8 cellular contexts compared by ENCODE assay signal in the genomic region with DNA sequence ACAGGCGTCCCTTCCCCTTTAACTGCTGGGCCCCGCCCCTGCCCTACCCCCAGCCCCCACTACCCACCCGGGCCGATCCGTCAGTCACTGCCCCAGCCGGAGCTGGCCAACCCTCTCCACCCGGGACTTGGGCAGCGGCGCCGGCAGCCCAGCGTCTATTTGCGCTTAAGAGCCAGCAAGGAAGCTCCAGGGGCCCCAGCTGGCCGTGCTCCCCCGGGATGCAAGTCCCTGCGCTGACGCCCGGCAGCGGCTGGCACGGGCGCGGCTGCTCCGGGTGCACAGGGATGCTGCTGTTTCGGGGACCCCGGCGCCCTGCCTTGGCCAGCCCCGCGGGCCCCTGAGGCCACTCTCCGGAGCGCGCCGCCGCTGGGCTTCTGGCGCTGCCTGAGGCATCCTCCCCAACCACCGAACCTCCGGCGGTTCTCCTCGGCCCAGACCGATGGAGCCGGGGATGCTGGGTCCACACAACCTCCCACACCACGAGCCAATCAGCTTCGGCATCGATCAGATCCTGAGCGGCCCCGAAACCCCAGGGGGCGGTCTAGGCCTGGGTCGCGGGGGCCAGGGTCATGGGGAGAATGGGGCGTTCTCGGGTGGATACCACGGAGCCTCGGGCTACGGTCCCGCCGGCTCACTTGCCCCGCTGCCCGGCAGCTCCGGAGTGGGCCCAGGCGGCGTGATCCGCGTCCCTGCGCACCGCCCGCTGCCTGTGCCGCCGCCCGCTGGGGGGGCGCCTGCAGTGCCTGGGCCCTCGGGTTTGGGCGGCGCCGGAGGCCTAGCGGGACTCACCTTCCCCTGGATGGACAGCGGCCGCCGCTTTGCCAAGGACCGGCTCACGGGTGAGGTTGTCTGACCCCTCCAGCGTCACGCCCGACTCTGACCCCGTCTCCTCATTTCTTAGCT. TPM values are rescaled to one million over a fixed set of nuclear protein-coding genes. Genes with fewer than 3 reads are reported as not detected.
DNase-seq lines count a peak whose midpoint lies in the region; ATAC-seq and TF ChIP-seq lines count a peak whose summit lies in the region.
"Had no signal": no experiment of that assay in that cellular context is flagged by ENCODE, and none has a peak within 500 bp of the region (broad histone marks: within the 10 kb centered on the region; RNA-seq: fewer than 3 reads in every experiment).

A gene (plus strand): TSS at position 83 of the 903 bp plus-strand sequence. CDS start 357 bp downstream, at position 440.

- no peaks in the 10 kb centered on the region for H3K36me3 ChIP-seq in neural progenitor cell
- H3K36me3 ChIP-seq in uterus, result no peaks in the 10 kb centered on the region

- H3K27me3 ChIP-seq in neural progenitor cell (peaks cover 100% of the 10 kb centered on the region), uterus (peaks cover 34 to 49% of the 10 kb centered on the region in 2 donors)

- DNase-seq in EH (ENCODE audit: low read depth) (peak; percentile 32), neural progenitor cell (ENCODE audit: low spot score) (peak; percentile 66), uterus (no peak), RWPE1 (ENCODE audit: low spot score) (no peak)
- DNase-seq: NCI-H2029 had no signal

- intact Hi-C loops in uterus (cut with DNase I; ENCODE audit: low total_unique reads), result no loop called here

- peaks cover 4% of the 10 kb centered on the region for H3K36me3 Mint-ChIP-seq in IgD-negative memory B cell
- no peaks in the 10 kb centered on the region for H3K36me3 Mint-ChIP-seq in brain
- peaks cover 5% of the 10 kb centered on the region for H3K36me3 Mint-ChIP-seq in neural progenitor cell

- H3K4me1 Mint-ChIP-seq in IgD-negative memory B cell, result peaks cover 10 to 12% (median 12%) of the 10 kb centered on the region in 3 donors
- H3K4me1 Mint-ChIP-seq in brain, result peaks cover 4% of the 10 kb centered on the region
- peaks cover 19% of the 10 kb centered on the region for H3K4me1 Mint-ChIP-seq in neural progenitor cell

- H3K9me3 ChIP-seq in neural progenitor cell (ENCODE audit: low read depth) (no peaks in the 10 kb centered on the region), uterus (no peaks in the 10 kb centered on the region)

- H3K27me3 Mint-ChIP-seq in IgD-negative memory B cell, result peaks cover 54% of the 10 kb centered on the region
- peaks cover 98% of the 10 kb centered on the region for H3K27me3 Mint-ChIP-seq in brain
- H3K27me3 Mint-ChIP-seq in neural progenitor cell (ENCODE audit: insufficient read depth, low read depth), result peaks cover 79% of the 10 kb centered on the region

- H3K4me2 ChIP-seq in neural progenitor cell, result peak within 1 kb of the TSS; percentile 73

- no peaks in the 10 kb centered on the region for H3K79me2 ChIP-seq in neural progenitor cell (ENCODE audit: low read depth)

- TF ChIP-seq POLR2A in uterus (IDR thresholded peaks at IDR 0.05), result no peak

- no peaks in the 10 kb centered on the region for H3K9me3 Mint-ChIP-seq in IgD-negative memory B cell
- H3K9me3 Mint-ChIP-seq in brain, result peaks cover 0 to 14% (median 0%) of the 10 kb centered on the region in 5 experiments
- H3K9me3 Mint-ChIP-seq in neural progenitor cell, result peaks cover 10% of the 10 kb centered on the region

- CTCF ChIA-PET in RWPE1 (lab: Yijun Ruan, JAX), result interaction anchor here (1.2 kb wide), 1 partner anchor 73 kb away, joined by 4 read pairs; no protein-coding TSS in a partner anchor

- peaks cover 26% of the 10 kb centered on the region for H4K20me1 ChIP-seq in neural progenitor cell (ENCODE audit: low read depth)

- peak within 1 kb of the TSS in 1 of 3 donors; percentile 20 for H3K27ac Mint-ChIP-seq in IgD-negative memory B cell
- no peak within 1 kb of the TSS for H3K27ac Mint-ChIP-seq in brain
- H3K27ac Mint-ChIP-seq in neural progenitor cell, result no peak within 1 kb of the TSS

- no peak within 1 kb of the TSS for H3K27ac ChIP-seq in neural progenitor cell
- H3K27ac ChIP-seq in uterus, result no peak within 1 kb of the TSS
- H3K27ac ChIP-seq in RWPE1, result no peak within 1 kb of the TSS

- TF ChIP-seq CTCF in brain (conservative IDR thresholded peaks at IDR 0.05) (no peak), neural progenitor cell (IDR thresholded peaks at IDR 0.05) (no peak), uterus (IDR thresholded peaks at IDR 0.05) (no peak), RWPE1 (conservative IDR thresholded peaks at IDR 0.05; ENCODE audit: low read depth) (no peak)

- H3K4me3 Mint-ChIP-seq in IgD-negative memory B cell (peak within 1 kb of the TSS; percentile 63 to 83 (median 74)), brain (peak within 1 kb of the TSS; percentile 24 to 73 (median 59)), neural progenitor cell (peak within 1 kb of the TSS; percentile 70)

- POLR2A ChIA-PET in RWPE1 (lab: Yijun Ruan, JAX; ENCODE audit: low non-redundant PET), result no interaction called here

- H2AFZ ChIP-seq in neural progenitor cell (replicated peaks), result no peak within 1 kb of the TSS

- peak within 1 kb of the TSS; percentile 32 for H3K4me3 ChIP-seq in neural progenitor cell
- no peak within 1 kb of the TSS for H3K4me3 ChIP-seq in uterus

- peaks cover 21% of the 10 kb centered on the region for H3K4me1 ChIP-seq in neural progenitor cell
- H3K4me1 ChIP-seq in uterus, result peaks cover 0 to 12% of the 10 kb centered on the region in 2 donors

- ATAC-seq in HG03378 (IDR thresholded peaks at IDR 0.05; ENCODE audit: unreplicated experiment), result no peak

- peaks cover 41% of the 10 kb centered on the region for H3F3A ChIP-seq in neural progenitor cell (ENCODE audit: low read depth)

- H3K9ac ChIP-seq in neural progenitor cell, result no peak within 1 kb of the TSS

RNA-seq across cellular contexts. Expression of the gene that starts here (rescaled TPM):
- polyA plus RNA-seq in IgD-negative memory B cell, result not detected
- 0.20 TPM for polyA plus RNA-seq in brain (ENCODE audit: insufficient read depth, low read depth, low replicate concordance)
- total RNA-seq in neural progenitor cell (ENCODE audit: low replicate concordance), result not detected in 2 replicates
- under 1 TPM in 1 of 4 donors, not detected in 3; 0.55 TPM for total RNA-seq in uterus

Comparison
In these comparisons a context has a peak if more than half of its experiments do, and no peak if none do; other contexts are left out.
1. Peak in DNase-seq, H3K4me3 ChIP-seq and H3K4me2 ChIP-seq in neural progenitor cell; RNA of the gene not detected or under 1 TPM.